8 cellular contexts compared by ENCODE assay signal in genomic region chr17:64837018-64837761, GRCh38.
DNase-seq lines count a peak whose midpoint lies in the region; TF ChIP-seq lines count a peak whose summit lies in the region.
"Not testable (repeated sequence)": the region's sequence is repeated elsewhere in the genome, so short reads cannot be mapped to it uniquely, and the experiment has no call there.

No MANE protein-coding gene starts in this region.

- H2AFZ ChIP-seq in Loucy (ENCODE audit: low read length), result peak overlapping the region; percentile 60; the same call in 1 of the 2 replicates

- H4K20me1 ChIP-seq in Loucy (ENCODE audit: insufficient read depth, low read length, poor library complexity, severe bottlenecking), result not testable (repeated sequence)

- peak overlapping the region; percentile 65 for H3K4me2 ChIP-seq in Loucy (ENCODE audit: low read depth, low read length, poor library complexity, severe bottlenecking)

- CTCF ChIA-PET in activated naive CD4-positive, alpha-beta T cell treated with anti-CD3 and anti-CD28 coated beads, Interleukin-2, amount 10 ng/mL, durations not matched to agents 7 days and 5 days (lab: Charles Lee), result not testable (repeated sequence)

- H3K4me3 Mint-ChIP-seq in activated naive CD4-positive, alpha-beta T cell treated with anti-CD3 and anti-CD28 coated beads, Interleukin-2, amount 10 ng/mL, durations not matched to agents 7 days and 5 days, result peak overlapping the region; percentile 98

- DNase-seq in GF-D8 (lab: John Stamatoyannopoulos, UW), result peak; percentile 36
- DNase-seq in HAP-1 (ENCODE audit: low spot score in 2 of 2), result peak; percentile 47 to 87
- DNase-seq in SK-N-MC (ENCODE audit: low read depth, low spot score), result not testable (repeated sequence)
- DNase-seq in activated naive CD4-positive, alpha-beta T cell treated with anti-CD3 and anti-CD28 coated beads, Interleukin-2, amount 10 ng/mL, durations not matched to agents 7 days and 5 days, result peak; percentile 92
- DNase-seq in globus pallidus (ENCODE audit: low spot score), result peak; percentile 74
- DNase-seq in non-pigmented ciliary epithelial cell (ENCODE audit: low read depth), result peak; percentile 9
- peak; percentile 57 for DNase-seq in stromal cell of bone marrow (ENCODE audit: low read depth)

- not testable (repeated sequence) for H3K27me3 ChIP-seq in HAP-1 (ENCODE audit: low read depth); Loucy (ENCODE audit: insufficient read depth, low read length, poor library complexity, severe bottlenecking)

- not testable (repeated sequence) for TF ChIP-seq CTCF in Loucy (conservative IDR thresholded peaks at IDR 0.05; ENCODE audit: low read length)

- H3K36me3 ChIP-seq in HAP-1 (replicated peaks); Loucy (ENCODE audit: insufficient read depth, low read length); SK-N-MC (ENCODE audit: insufficient read depth, low read length): not testable (repeated sequence)

- peaks cover 25% of the 10 kb centered on the region for H3K79me2 ChIP-seq in Loucy (ENCODE audit: insufficient read depth, low read length)

- H3F3A ChIP-seq in Loucy (ENCODE audit: low read depth), result not testable (repeated sequence)

- not testable (repeated sequence) for H3K27ac ChIP-seq in SK-N-MC

- H3K9me3 ChIP-seq in HAP-1; Loucy (ENCODE audit: insufficient read depth, low read depth, low read length); SK-N-MC (ENCODE audit: low read depth, low read length): not testable (repeated sequence)

- peaks cover 26% of the 10 kb centered on the region for H3K4me1 Mint-ChIP-seq in activated naive CD4-positive, alpha-beta T cell treated with anti-CD3 and anti-CD28 coated beads, Interleukin-2, amount 10 ng/mL, durations not matched to agents 7 days and 5 days

- H3K4me3 ChIP-seq in HAP-1 (peak overlapping the region; percentile 61), Loucy (ENCODE audit: low read length, poor library complexity, severe bottlenecking) (peak overlapping the region; percentile 75), SK-N-MC (peak overlapping the region; percentile 76)

- H3K36me3 Mint-ChIP-seq in activated naive CD4-positive, alpha-beta T cell treated with anti-CD3 and anti-CD28 coated beads, Interleukin-2, amount 10 ng/mL, durations not matched to agents 7 days and 5 days, result peaks cover 16% of the 10 kb centered on the region

- H3K9me2 ChIP-seq in Loucy (replicated peaks; ENCODE audit: low read depth, low read length), result not testable (repeated sequence)

- H3K27me3 Mint-ChIP-seq in activated naive CD4-positive, alpha-beta T cell treated with anti-CD3 and anti-CD28 coated beads, Interleukin-2, amount 10 ng/mL, durations not matched to agents 7 days and 5 days, result not testable (repeated sequence)

- in situ Hi-C loops in HAP-1 (cut with MboI; ENCODE audit: low sequenced_read_pairs), result not testable (repeated sequence)

- H3K27ac Mint-ChIP-seq in activated naive CD4-positive, alpha-beta T cell treated with anti-CD3 and anti-CD28 coated beads, Interleukin-2, amount 10 ng/mL, durations not matched to agents 7 days and 5 days, result peak overlapping the region; percentile 95

- H3K9ac ChIP-seq in Loucy (ENCODE audit: low read depth, low read length, poor library complexity, severe bottlenecking), result peak overlapping the region; percentile 75
- H3K9ac ChIP-seq in SK-N-MC (ENCODE audit: insufficient read length), result peak overlapping the region; percentile 59

- H3K4me1 ChIP-seq in HAP-1; Loucy (ENCODE audit: insufficient read depth, low read length, poor library complexity, severe bottlenecking): not testable (repeated sequence)

- H3K9me3 Mint-ChIP-seq in activated naive CD4-positive, alpha-beta T cell treated with anti-CD3 and anti-CD28 coated beads, Interleukin-2, amount 10 ng/mL, durations not matched to agents 7 days and 5 days, result not testable (repeated sequence)
